8 cellular contexts compared by ENCODE assay signal in genomic region chr22:46737976-46738641, GRCh38. TPM values are rescaled to one million over a fixed set of nuclear protein-coding genes. Genes with fewer than 3 reads are reported as not detected.
DNase-seq lines count a peak whose midpoint lies in the region; ATAC-seq and TF ChIP-seq lines count a peak whose summit lies in the region.

A gene with protein sequence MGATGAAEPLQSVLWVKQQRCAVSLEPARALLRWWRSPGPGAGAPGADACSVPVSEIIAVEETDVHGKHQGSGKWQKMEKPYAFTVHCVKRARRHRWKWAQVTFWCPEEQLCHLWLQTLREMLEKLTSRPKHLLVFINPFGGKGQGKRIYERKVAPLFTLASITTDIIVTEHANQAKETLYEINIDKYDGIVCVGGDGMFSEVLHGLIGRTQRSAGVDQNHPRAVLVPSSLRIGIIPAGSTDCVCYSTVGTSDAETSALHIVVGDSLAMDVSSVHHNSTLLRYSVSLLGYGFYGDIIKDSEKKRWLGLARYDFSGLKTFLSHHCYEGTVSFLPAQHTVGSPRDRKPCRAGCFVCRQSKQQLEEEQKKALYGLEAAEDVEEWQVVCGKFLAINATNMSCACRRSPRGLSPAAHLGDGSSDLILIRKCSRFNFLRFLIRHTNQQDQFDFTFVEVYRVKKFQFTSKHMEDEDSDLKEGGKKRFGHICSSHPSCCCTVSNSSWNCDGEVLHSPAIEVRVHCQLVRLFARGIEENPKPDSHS (minus strand): TSS chr22:46738252. CDS start chr22:46738148, 104 bp downstream.

- WGBS in mesodermal cell (ENCODE audit: insufficient coverage in 2 of 2), 2 experiments = 0 to 1% methylated on average over 28 of the region's 99 CpGs

- H3K27ac Mint-ChIP-seq in stimulated activated naive B cell treated with anti-CD40 and anti-IgM and Interleukin-4, amounts not matched to agents 10 μg/mL and 1 μg/mL and 100 μg/mL, for 72 hours = peak within 1 kb of the TSS; percentile 90

- no peaks in the 10 kb centered on the region for H3K27me3 Mint-ChIP-seq in stimulated activated naive B cell treated with anti-CD40 and anti-IgM and Interleukin-4, amounts not matched to agents 10 μg/mL and 1 μg/mL and 100 μg/mL, for 72 hours

- peak; percentile 44 to 64 for ATAC-seq in stimulated activated naive B cell treated with anti-CD40 and anti-IgM and Interleukin-4, amounts not matched to agents 10 μg/mL and 1 μg/mL and 100 μg/mL, for 72 hours (replicated peaks)

- H3K4me1 ChIP-seq in mesodermal cell (ENCODE audit: control insufficient read depth, insufficient read depth, low read length, poor library complexity, severe bottlenecking) = peaks cover 24% of the 10 kb centered on the region

- H3K36me3 ChIP-seq in mesodermal cell (ENCODE audit: control insufficient read depth, insufficient read depth, low read length) = peaks cover 19% of the 10 kb centered on the region

- TF ChIP-seq CTCF in HFF-Myc (IDR thresholded peaks at IDR 0.05; ENCODE audit: low read depth, low read length, missing control alignments) = no peak

- H3K9me3 Mint-ChIP-seq in stimulated activated naive B cell treated with anti-CD40 and anti-IgM and Interleukin-4, amounts not matched to agents 10 μg/mL and 1 μg/mL and 100 μg/mL, for 72 hours = peaks cover 5 to 6% of the 10 kb centered on the region in 2 donors

- peak within 1 kb of the TSS; percentile 66 for H3K27ac ChIP-seq in mesodermal cell (ENCODE audit: low read depth, low read length, severe bottlenecking)

- peaks cover 5 to 9% of the 10 kb centered on the region in 2 donors for H3K36me3 Mint-ChIP-seq in stimulated activated naive B cell treated with anti-CD40 and anti-IgM and Interleukin-4, amounts not matched to agents 10 μg/mL and 1 μg/mL and 100 μg/mL, for 72 hours

- peaks cover 34 to 58% of the 10 kb centered on the region in 2 donors for H3K4me1 Mint-ChIP-seq in stimulated activated naive B cell treated with anti-CD40 and anti-IgM and Interleukin-4, amounts not matched to agents 10 μg/mL and 1 μg/mL and 100 μg/mL, for 72 hours

- DNase-seq in ELR (ENCODE audit: low read depth) (peak; percentile 73), HFF-Myc (ENCODE audit: extremely low read depth, low read depth) (no peak), NOMO-1 treated with DMSO at 0.1 percent for 48 hours (lab: John Stamatoyannopoulos, UW; ENCODE audit: unreplicated experiment) (peak; percentile 65), activated T-cell treated with anti-CD3 and anti-CD28 coated beads for 1 hour (ENCODE audit: low read depth) (peak; percentile 59), epidermal melanocyte (ENCODE audit: insufficient read length, low spot score) (peak; percentile 87), DMS79 treated with DMSO at 0.1 percent for 48 hours (lab: John Stamatoyannopoulos, UW) (no peak)
- peak; percentile 20 for DNase-seq in stimulated activated naive B cell treated with anti-CD40 and anti-IgM and Interleukin-4, amounts not matched to agents 10 μg/mL and 1 μg/mL and 100 μg/mL, for 72 hours

- H3K4me3 Mint-ChIP-seq in stimulated activated naive B cell treated with anti-CD40 and anti-IgM and Interleukin-4, amounts not matched to agents 10 μg/mL and 1 μg/mL and 100 μg/mL, for 72 hours = peak within 1 kb of the TSS; percentile 88 to 96

- peaks cover 3% of the 10 kb centered on the region for H3K9me3 ChIP-seq in mesodermal cell (ENCODE audit: control insufficient read depth, low read length)

- H3K4me3 ChIP-seq in HFF-Myc (replicated peaks; ENCODE audit: low read depth, low read length) (peak within 1 kb of the TSS; percentile 72), mesodermal cell (ENCODE audit: extremely low read depth, insufficient read depth, low read length, poor library complexity, severe bottlenecking) (peak within 1 kb of the TSS; percentile 69)

RNA-seq across cellular contexts. Expression of the gene that starts here (rescaled TPM):
- polyA plus RNA-seq in mesodermal cell (2013, experiment 1 of 2) = 69.1 TPM
- 61.2 TPM for polyA plus RNA-seq in mesodermal cell (2013, experiment 2 of 2)

Comparison
In these comparisons a context has a peak if more than half of its experiments do, and no peak if none do; other contexts are left out.
1. DNase-seq: peak in ELR (single experiment), NOMO-1 treated with DMSO at 0.1 percent for 48 hours (single experiment), activated T-cell treated with anti-CD3 and anti-CD28 coated beads for 1 hour (single experiment), epidermal melanocyte (single experiment) and stimulated activated naive B cell treated with anti-CD40 and anti-IgM and Interleukin-4, amounts not matched to agents 10 μg/mL and 1 μg/mL and 100 μg/mL, for 72 hours (single experiment); none in HFF-Myc (single experiment) and DMS79 treated with DMSO at 0.1 percent for 48 hours (single experiment).